ENCODE assay signal across 11 cellular contexts in genomic region chr2:45849491-45850283, GRCh38.
DNase-seq lines count a peak whose midpoint lies in the region; ATAC-seq and TF ChIP-seq lines count a peak whose summit lies in the region.
"Had no signal": no experiment of that assay in that cellular context is flagged by ENCODE, and none has a peak within 500 bp of the region (broad histone marks: within the 10 kb centered on the region; RNA-seq: fewer than 3 reads in every experiment).

No MANE protein-coding gene starts in this region.

- H3K4me3 ChIP-seq in left ventricle myocardium inferior (no peak overlapping the region), right atrium auricular region (no peak overlapping the region), RWPE2 (ENCODE audit: severe bottlenecking) (no peak overlapping the region), vagina (no peak overlapping the region)

- H3K27me3 ChIP-seq in left ventricle myocardium inferior (ENCODE audit: low read depth) (no peaks in the 10 kb centered on the region), right atrium auricular region (no peaks in the 10 kb centered on the region), RWPE2 (ENCODE audit: insufficient read depth, poor library complexity, severe bottlenecking) (no peaks in the 10 kb centered on the region), vagina (no peaks in the 10 kb centered on the region), H9 (ENCODE audit: insufficient read depth, low read length) (no peaks in the 10 kb centered on the region)

- no peak for TF ChIP-seq CTCF in left ventricle myocardium inferior (IDR thresholded peaks at IDR 0.05; ENCODE audit: borderline replicate concordance)
- TF ChIP-seq CTCF in right atrium auricular region (IDR thresholded peaks at IDR 0.05): no peak
- TF ChIP-seq CTCF in RWPE2 (IDR thresholded peaks at IDR 0.05; ENCODE audit: poor library complexity, severe bottlenecking): no peak
- no peak for TF ChIP-seq CTCF in vagina (IDR thresholded peaks at IDR 0.05)
- no peak for TF ChIP-seq CTCF in H9 (conservative IDR thresholded peaks at IDR 0.05)

- H2BK12ac ChIP-seq in H9 (ENCODE audit: insufficient read length, low read depth, low read length): no peak overlapping the region

- H2BK15ac ChIP-seq in H9 (ENCODE audit: low read depth, low read length): no peak overlapping the region

- H3K56ac ChIP-seq in H9 (ENCODE audit: insufficient read length, low read depth, low read length): no peak overlapping the region

- H3K36me3 ChIP-seq in left ventricle myocardium inferior: no peaks in the 10 kb centered on the region
- H3K36me3 ChIP-seq in right atrium auricular region: no peaks in the 10 kb centered on the region
- H3K36me3 ChIP-seq in RWPE2 (ENCODE audit: low read depth): no peaks in the 10 kb centered on the region
- no peaks in the 10 kb centered on the region for H3K36me3 ChIP-seq in vagina

- H4K20me1 ChIP-seq in H9 (ENCODE audit: control insufficient read depth, insufficient read depth, insufficient read length): no peaks in the 10 kb centered on the region

- no peak overlapping the region for H3K4ac ChIP-seq in H9 (ENCODE audit: low read depth, low read length)

- peaks cover 4 to 7% of the 10 kb centered on the region in 2 donors for H3K4me1 Mint-ChIP-seq in effector memory CD8-positive, alpha-beta T cell (ENCODE audit: low read depth in 2 of 2)
- H3K4me1 Mint-ChIP-seq in H9: peaks cover 8 to 12% of the 10 kb centered on the region in 2 experiments

- no peak overlapping the region for H2AFZ ChIP-seq in H9 (ENCODE audit: low read length)

- H4K91ac ChIP-seq in H9 (ENCODE audit: insufficient read length, low read depth, low read length): no peak overlapping the region

- H3K4me1 ChIP-seq in left ventricle myocardium inferior (peaks cover 40% of the 10 kb centered on the region), right atrium auricular region (peaks cover 0 to 9% of the 10 kb centered on the region in 2 donors), RWPE2 (ENCODE audit: insufficient read depth, poor library complexity, severe bottlenecking) (peaks cover 30% of the 10 kb centered on the region), vagina (peaks cover 37% of the 10 kb centered on the region), H9 (ENCODE audit: insufficient read depth, low read length) (no peaks in the 10 kb centered on the region)

- no peak overlapping the region for H3K14ac ChIP-seq in H9 (ENCODE audit: insufficient read depth, low read length)

- no peaks in the 10 kb centered on the region for H3K9me3 Mint-ChIP-seq in effector memory CD8-positive, alpha-beta T cell
- H3K9me3 Mint-ChIP-seq in H9: no peaks in the 10 kb centered on the region
- H3K9me3 Mint-ChIP-seq: CD8-positive, alpha-beta T cell had no signal

- no peak overlapping the region for H3K27ac Mint-ChIP-seq in effector memory CD8-positive, alpha-beta T cell
- H3K27ac Mint-ChIP-seq in H9: no peak overlapping the region
- H3K27ac Mint-ChIP-seq: CD8-positive, alpha-beta T cell had no signal

- no peaks in the 10 kb centered on the region for H3K36me3 Mint-ChIP-seq in effector memory CD8-positive, alpha-beta T cell (ENCODE audit: insufficient read depth)
- no peaks in the 10 kb centered on the region; a peak in 1 of 7 replicates for H3K36me3 Mint-ChIP-seq in H9 (ENCODE audit: insufficient read depth in 1 of 3, low read depth in 3 of 3)

- H2BK20ac ChIP-seq in H9 (ENCODE audit: low read depth, low read length, poor library complexity, severe bottlenecking): no peak overlapping the region

- no peaks in the 10 kb centered on the region for H3K79me2 ChIP-seq in H9 (ENCODE audit: insufficient read depth, low read length)

- ATAC-seq in RWPE2 (ENCODE audit: low read depth): peak; percentile 56; the same call in 2 of the 3 replicates
- no peak for ATAC-seq in effector memory CD8-positive, alpha-beta T cell (replicated peaks)
- ATAC-seq: CD8-positive, alpha-beta T cell had no signal

- no peak for DNase-seq in left ventricle myocardium inferior
- DNase-seq in right atrium auricular region (ENCODE audit: low spot score): no peak
- no peak for DNase-seq in RWPE2 (ENCODE audit: low spot score)
- peak; percentile 86 for DNase-seq in fibroblast of gingiva (ENCODE audit: low read depth)
- no peak for DNase-seq in vagina (ENCODE audit: extremely low spot score in 2 of 2)
- DNase-seq in effector memory CD8-positive, alpha-beta T cell: no peak
- DNase-seq in H9: no peak
- DNase-seq in SHP77 treated with DMSO at 0.1 percent for 48 hours (lab: John Stamatoyannopoulos, UW): no peak
- DNase-seq: activated naive CD4-positive, alpha-beta T cell treated with anti-CD3 and anti-CD28 coated beads, Interleukin-2, amount 50 U/mL, for 16 hours; CD8-positive, alpha-beta T cell; midbrain had no signal

- no peak overlapping the region for H3K23ac ChIP-seq in H9 (ENCODE audit: insufficient read length, low read depth, low read length)

- no peaks in the 10 kb centered on the region for H3K23me2 ChIP-seq in H9 (ENCODE audit: insufficient read length, low read depth, low read length, poor library complexity, severe bottlenecking)

- TF ChIP-seq POLR2A in vagina (IDR thresholded peaks at IDR 0.05): no peak

- no peak overlapping the region for H4K5ac ChIP-seq in H9 (ENCODE audit: insufficient read length, low read depth, low read length)

- no peaks in the 10 kb centered on the region for H3K79me1 ChIP-seq in H9 (ENCODE audit: insufficient read depth, low read depth, low read length, poor library complexity, severe bottlenecking)

- H3T11ph ChIP-seq in H9 (ENCODE audit: low read length): no peak overlapping the region

- H2AK5ac ChIP-seq in H9 (ENCODE audit: insufficient read length, low read length): no peak overlapping the region

- no peaks in the 10 kb centered on the region for H3K9me3 ChIP-seq in left ventricle myocardium inferior (replicated peaks)
- H3K9me3 ChIP-seq in right atrium auricular region: no peaks in the 10 kb centered on the region
- peaks cover 4% of the 10 kb centered on the region for H3K9me3 ChIP-seq in RWPE2 (ENCODE audit: severe bottlenecking)
- H3K9me3 ChIP-seq in vagina: no peaks in the 10 kb centered on the region
- H3K9me3 ChIP-seq in H9 (ENCODE audit: control insufficient read depth, low read depth, low read length): no peaks in the 10 kb centered on the region

- no peak overlapping the region for H3K4me3 Mint-ChIP-seq in effector memory CD8-positive, alpha-beta T cell
- H3K4me3 Mint-ChIP-seq in H9: no peak overlapping the region
- H3K4me3 Mint-ChIP-seq: CD8-positive, alpha-beta T cell had no signal

- H2BK5ac ChIP-seq in H9 (ENCODE audit: insufficient read length, low read length): no peak overlapping the region

- H3K27ac ChIP-seq in left ventricle myocardium inferior (replicated peaks) (peak overlapping the region; percentile 4), right atrium auricular region (no peak overlapping the region), RWPE2 (ENCODE audit: poor library complexity, severe bottlenecking) (peak overlapping the region; percentile 36), vagina (peak overlapping the region; percentile 28), H9 (ENCODE audit: insufficient read length, low read depth, low read length) (no peak overlapping the region)

- H3K9ac ChIP-seq in H9 (ENCODE audit: extremely low read depth, insufficient read length, low read length): no peak overlapping the region

- WGBS in H9 (ENCODE audit: extremely low coverage, insufficient read length, low lambda C conversion rate): no CpG with 5 or more reads among the region's 7 CpGs

- H3K18ac ChIP-seq in H9 (ENCODE audit: insufficient read length, low read depth, low read length): no peak overlapping the region

- no peaks in the 10 kb centered on the region for H3K27me3 Mint-ChIP-seq in effector memory CD8-positive, alpha-beta T cell
- peaks cover 5% of the 10 kb centered on the region for H3K27me3 Mint-ChIP-seq in H9 (ENCODE audit: low read depth)

- no peak overlapping the region for H4K8ac ChIP-seq in H9 (replicated peaks; ENCODE audit: insufficient read length, low read depth, low read length)

- no peak overlapping the region for H2BK120ac ChIP-seq in H9 (ENCODE audit: low read depth, low read length, poor library complexity, severe bottlenecking)

- no peak overlapping the region for H3K4me2 ChIP-seq in H9 (ENCODE audit: insufficient read depth, insufficient read length, low read length)

- intact Hi-C loops in left ventricle myocardium inferior (cut with micrococcal nuclease): no loop called here
- intact Hi-C loops in vagina (cut with DNase I): no loop called here

Comparison
In these comparisons a context has a peak if more than half of its experiments do, and no peak if none do; other contexts are left out.
1. H3K27ac ChIP-seq: peak in left ventricle myocardium inferior (single experiment), RWPE2 (single experiment) and vagina (single experiment); none in right atrium auricular region (0 of 2) and H9 (single experiment).